Comparison of ENCODE assay signal across 19 cellular contexts in genomic region chr7:112288301-112288700, GRCh38.
DNase-seq lines count a peak whose midpoint lies in the region; ATAC-seq and TF ChIP-seq lines count a peak whose summit lies in the region.
"Had no signal": no experiment of that assay in that cellular context is flagged by ENCODE, and none has a peak within 500 bp of the region (broad histone marks: within the 10 kb centered on the region; RNA-seq: fewer than 3 reads in every experiment).

No MANE protein-coding gene starts in this region.

- H3K79me2 ChIP-seq in PC-3 (ENCODE audit: low read length) = no peaks in the 10 kb centered on the region

- H4K20me1 ChIP-seq in PC-3 (ENCODE audit: low read length) = no peaks in the 10 kb centered on the region
- H4K20me1 ChIP-seq: BLaER1 had no signal

- POLR2A ChIA-PET in PC-3 (lab: Charles Lee; ENCODE audit: unreplicated experiment) = no interaction called here

- peaks cover 33% of the 10 kb centered on the region in 2 donors for H3K4me1 Mint-ChIP-seq in natural killer cell
- H3K4me1 Mint-ChIP-seq in natural killer cell treated with Interleukin-12 subunit alpha and Interleukin-12 subunit beta and Interleukin-15 and Interleukin-18, amount 100 ng/mL, for 72 hours (ENCODE audit: low read depth in 2 of 2) = peaks cover 29 to 30% of the 10 kb centered on the region in 2 donors
- H3K4me1 Mint-ChIP-seq in central memory CD8-positive, alpha-beta T cell = peaks cover 42% of the 10 kb centered on the region
- peaks cover 40 to 56% of the 10 kb centered on the region in 2 donors for H3K4me1 Mint-ChIP-seq in immature natural killer cell
- H3K4me1 Mint-ChIP-seq: CD14-positive monocyte had no signal

- no peak overlapping the region for H3K27ac ChIP-seq in PC-3 (ENCODE audit: low read length)
- H3K27ac ChIP-seq: BLaER1 had no signal

- H2AFZ ChIP-seq in PC-3 (ENCODE audit: low read length) = no peak overlapping the region

- no peak for TF ChIP-seq CTCF in natural killer cell (IDR thresholded peaks at IDR 0.05)
- TF ChIP-seq CTCF in PC-3 (conservative IDR thresholded peaks at IDR 0.05; ENCODE audit: low read depth, low read length) = no peak

- CTCF ChIA-PET in PC-3 (lab: Charles Lee) = no interaction called here

- H3K36me3 ChIP-seq in PC-3 (ENCODE audit: low read depth, low read length) = no peaks in the 10 kb centered on the region
- H3K36me3 ChIP-seq: BE2C had no signal

- no peak overlapping the region for H3K4me3 ChIP-seq in PC-3 (ENCODE audit: low read length)
- H3K4me3 ChIP-seq: BLaER1 had no signal

- H3K9me3 ChIP-seq in PC-3 (ENCODE audit: low read length) = no peaks in the 10 kb centered on the region
- H3K9me3 ChIP-seq: BE2C, BLaER1 had no signal

- H3K4me1 ChIP-seq in PC-3 (ENCODE audit: insufficient read depth, low read length) = peaks cover 12% of the 10 kb centered on the region

- no peaks in the 10 kb centered on the region for H3K9me2 ChIP-seq in PC-3 (replicated peaks; ENCODE audit: low read length)

- DNase-seq in natural killer cell = no peak
- no peak for DNase-seq in natural killer cell treated with Interleukin-12 subunit alpha and Interleukin-12 subunit beta and Interleukin-15 and Interleukin-18, amount 100 ng/mL, for 72 hours (ENCODE audit: low spot score)
- DNase-seq in central memory CD8-positive, alpha-beta T cell (ENCODE audit: low spot score in 2 of 2) = no peak
- DNase-seq in immature natural killer cell = no peak
- no peak for DNase-seq in DMS 273 treated with DMSO at 0.1 percent for 48 hours (lab: John Stamatoyannopoulos, UW)
- no peak for DNase-seq in PC-3
- DNase-seq in activated CD8-positive, alpha-beta memory T cell treated with anti-CD3 and anti-CD28 coated beads, Interleukin-2, amount 50 U/mL, for 48 hours = no peak
- DNase-seq: 8988T; ACHN; BE2C; C1 segment of cervical spinal cord; CD4-positive, alpha-beta memory T cell; CD4-positive, CD25-positive, alpha-beta regulatory T cell; CD8-positive, alpha-beta memory T cell; COR-L47; DMS79 treated with DMSO at 0.1 percent for 48 hours; GF-D8 had no signal

- peak overlapping the region; percentile 30 to 33 for H3K27ac Mint-ChIP-seq in natural killer cell
- H3K27ac Mint-ChIP-seq in natural killer cell treated with Interleukin-12 subunit alpha and Interleukin-12 subunit beta and Interleukin-15 and Interleukin-18, amount 100 ng/mL, for 72 hours = no peak overlapping the region
- no peak overlapping the region for H3K27ac Mint-ChIP-seq in central memory CD8-positive, alpha-beta T cell (ENCODE audit: low read depth)
- peak overlapping the region in 2 of 6 donors; percentile 67 to 85 for H3K27ac Mint-ChIP-seq in immature natural killer cell
- H3K27ac Mint-ChIP-seq: CD4-positive, alpha-beta memory T cell; CD4-positive, CD25-positive, alpha-beta regulatory T cell had no signal

- ATAC-seq in natural killer cell = peak; percentile 34 to 74 (median 40)
- no peak for ATAC-seq in natural killer cell treated with Interleukin-12 subunit alpha and Interleukin-12 subunit beta and Interleukin-15 and Interleukin-18, amount 100 ng/mL, for 72 hours
- peak; percentile 46 for ATAC-seq in central memory CD8-positive, alpha-beta T cell (replicated peaks; ENCODE audit: extremely low read depth, poor library complexity, severe bottlenecking)
- no peak for ATAC-seq in PC-3

- no peaks in the 10 kb centered on the region for H3K27me3 ChIP-seq in PC-3 (ENCODE audit: low read length)
- H3K27me3 ChIP-seq: BE2C, BLaER1 had no signal

- H3K9me3 Mint-ChIP-seq in natural killer cell (no peaks in the 10 kb centered on the region), immature natural killer cell (no peaks in the 10 kb centered on the region)
- no peaks in the 10 kb centered on the region for H3K9me3 Mint-ChIP-seq in natural killer cell treated with Interleukin-12 subunit alpha and Interleukin-12 subunit beta and Interleukin-15 and Interleukin-18, amount 100 ng/mL, for 72 hours
- no peaks in the 10 kb centered on the region for H3K9me3 Mint-ChIP-seq in central memory CD8-positive, alpha-beta T cell
- H3K9me3 Mint-ChIP-seq: CD4-positive, alpha-beta memory T cell; CD4-positive, CD25-positive, alpha-beta regulatory T cell; CD8-positive, alpha-beta memory T cell had no signal

- H3K4me3 Mint-ChIP-seq in natural killer cell = peak overlapping the region; percentile 66
- no peak overlapping the region for H3K4me3 Mint-ChIP-seq in natural killer cell treated with Interleukin-12 subunit alpha and Interleukin-12 subunit beta and Interleukin-15 and Interleukin-18, amount 100 ng/mL, for 72 hours
- H3K4me3 Mint-ChIP-seq in central memory CD8-positive, alpha-beta T cell = peak overlapping the region; percentile 44
- peak overlapping the region; percentile 42 to 80 (median 56) for H3K4me3 Mint-ChIP-seq in immature natural killer cell
- H3K4me3 Mint-ChIP-seq: CD14-positive monocyte; CD4-positive, alpha-beta memory T cell; CD4-positive, CD25-positive, alpha-beta regulatory T cell had no signal

- no peak overlapping the region for H3K9ac ChIP-seq in PC-3 (ENCODE audit: low read length)
- H3K9ac ChIP-seq: BLaER1 had no signal

- H3K27me3 Mint-ChIP-seq in natural killer cell (ENCODE audit: low read depth in 2 of 2) (no peaks in the 10 kb centered on the region), immature natural killer cell (ENCODE audit: low read depth in 3 of 3) (peaks cover 0 to 2% (median 0%) of the 10 kb centered on the region in 3 donors)
- no peaks in the 10 kb centered on the region for H3K27me3 Mint-ChIP-seq in natural killer cell treated with Interleukin-12 subunit alpha and Interleukin-12 subunit beta and Interleukin-15 and Interleukin-18, amount 100 ng/mL, for 72 hours
- H3K27me3 Mint-ChIP-seq in central memory CD8-positive, alpha-beta T cell = no peaks in the 10 kb centered on the region
- H3K27me3 Mint-ChIP-seq: CD4-positive, alpha-beta memory T cell; CD4-positive, CD25-positive, alpha-beta regulatory T cell had no signal

- BruUV-seq in PC-3 (replicated peaks; lab: Mats Ljungman, UMichigan) = no TSS peak

- no peak overlapping the region for H3K4me2 ChIP-seq in PC-3 (ENCODE audit: low read length)
- H3K4me2 ChIP-seq: BLaER1 had no signal

- H3F3A ChIP-seq in PC-3 (ENCODE audit: low read length, unreplicated experiment) = no peaks in the 10 kb centered on the region

- intact Hi-C loops in natural killer cell (cut with micrococcal nuclease) = no loop called here
- intact Hi-C loops in PC-3 (cut with micrococcal nuclease) = no loop called here

- H3K36me3 Mint-ChIP-seq in natural killer cell = no peaks in the 10 kb centered on the region
- no peaks in the 10 kb centered on the region for H3K36me3 Mint-ChIP-seq in natural killer cell treated with Interleukin-12 subunit alpha and Interleukin-12 subunit beta and Interleukin-15 and Interleukin-18, amount 100 ng/mL, for 72 hours
- H3K36me3 Mint-ChIP-seq in central memory CD8-positive, alpha-beta T cell (ENCODE audit: insufficient read depth) = peaks cover 6% of the 10 kb centered on the region
- H3K36me3 Mint-ChIP-seq in immature natural killer cell = peaks cover 0 to 12% (median 0%) of the 10 kb centered on the region in 3 donors

Comparison
In these comparisons a context has a peak if more than half of its experiments do, and no peak if none do; other contexts are left out.
1. ATAC-seq: peak in natural killer cell (3 of 3) and central memory CD8-positive, alpha-beta T cell (single experiment); none in natural killer cell treated with Interleukin-12 subunit alpha and Interleukin-12 subunit beta and Interleukin-15 and Interleukin-18, amount 100 ng/mL, for 72 hours (0 of 2) and PC-3 (single experiment).
2. H3K27ac Mint-ChIP-seq: peak in natural killer cell (2 of 2); none in natural killer cell treated with Interleukin-12 subunit alpha and Interleukin-12 subunit beta and Interleukin-15 and Interleukin-18, amount 100 ng/mL, for 72 hours (0 of 2) and central memory CD8-positive, alpha-beta T cell (single experiment).